ENCODE assay signal across 28 cellular contexts in the genomic region with DNA sequence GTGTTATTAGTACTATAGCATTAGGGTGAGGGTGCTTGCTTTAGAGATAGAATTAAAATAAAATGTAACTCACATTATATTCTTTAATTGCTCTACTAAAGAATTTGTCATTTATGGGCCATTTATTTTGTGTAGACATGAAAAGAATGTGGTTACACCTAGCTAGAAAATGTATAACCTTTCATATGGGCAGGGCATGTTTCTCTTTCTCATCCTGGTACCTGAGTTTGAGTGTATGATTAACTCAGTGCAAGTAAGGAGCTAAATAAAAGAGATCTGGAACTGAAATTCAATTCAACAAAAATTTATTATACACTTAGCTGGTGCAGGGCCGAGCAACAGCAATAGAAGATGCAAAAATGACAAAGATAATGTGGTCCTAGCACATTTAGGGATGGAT. TPM values are rescaled to one million over a fixed set of nuclear protein-coding genes. Genes with fewer than 3 reads are reported as not detected.
DNase-seq lines count a peak whose midpoint lies in the region; ATAC-seq and TF ChIP-seq lines count a peak whose summit lies in the region.
"Had no signal": no experiment of that assay in that cellular context is flagged by ENCODE, and none has a peak within 500 bp of the region (broad histone marks: within the 10 kb centered on the region; RNA-seq: fewer than 3 reads in every experiment).

No MANE protein-coding gene starts in this region.

- H3K4me1 ChIP-seq in Karpas-422 (ENCODE audit: low read length) (peaks cover 32% of the 10 kb centered on the region), hepatocyte (ENCODE audit: insufficient read depth) (peaks cover 41% of the 10 kb centered on the region)

- H4K20me1 ChIP-seq in Karpas-422 (ENCODE audit: insufficient read depth, low read depth, low read length) (no peaks in the 10 kb centered on the region), hepatocyte (ENCODE audit: insufficient read depth, poor library complexity, severe bottlenecking) (no peaks in the 10 kb centered on the region)
- H4K20me1 ChIP-seq: BLaER1 had no signal

- 60% methylated on average over 1 of the region's 1 CpG for WGBS in hepatocyte (ENCODE audit: low lambda C conversion rate, missing lambda C conversion rate)

- H3K4me3 ChIP-seq in Karpas-422 (ENCODE audit: low read length) (no peak overlapping the region), hepatocyte (no peak overlapping the region)
- H3K4me3 ChIP-seq: BLaER1, GM23338, lower lobe of right lung, tibial nerve had no signal

- no peaks in the 10 kb centered on the region for H3K9me3 ChIP-seq in Karpas-422 (ENCODE audit: low read length)
- H3K9me3 ChIP-seq in hepatocyte (ENCODE audit: low read depth), result no peaks in the 10 kb centered on the region
- H3K9me3 ChIP-seq: BLaER1, lower lobe of right lung, tibial nerve had no signal

- ATAC-seq in GM18907 (IDR thresholded peaks at IDR 0.05; ENCODE audit: unreplicated experiment), result peak; percentile 47
- ATAC-seq: GM23338, lower lobe of right lung, PC-3 had no signal

- peak overlapping the region; percentile 31 for H3K4me2 ChIP-seq in Karpas-422 (ENCODE audit: low read depth, low read length, poor library complexity, severe bottlenecking)
- H3K4me2 ChIP-seq in hepatocyte, result peak overlapping the region; percentile 28
- H3K4me2 ChIP-seq: BLaER1, GM23338 had no signal

- no peak for DNase-seq in Karpas-422
- no peak for DNase-seq in hepatocyte (ENCODE audit: low spot score)
- DNase-seq in renal cortical epithelial cell (ENCODE audit: low read depth), result peak; percentile 64
- no peak for DNase-seq in NCI-H2081 (lab: John Stamatoyannopoulos, UW)
- DNase-seq in mesenteric fat pad (ENCODE audit: low spot score), result no peak
- DNase-seq in activated effector memory CD4-positive, alpha-beta T cell treated with anti-CD3 and anti-CD28 coated beads, Interleukin-2, amount 50 U/mL, for 16 hours, result no peak
- DNase-seq in NCI-H128 (lab: John Stamatoyannopoulos, UW; ENCODE audit: unreplicated experiment), result no peak
- DNase-seq: activated CD4-positive, alpha-beta T cell treated with anti-CD3 and anti-CD28 coated beads, Interleukin-2, amount 10 ng/mL, durations not matched to agents 24 days and 14 days; activated gamma-delta T cell treated with Interleukin-2 at 50 U/mL for 16 hours; activated T-cell treated with anti-CD3 and anti-CD28 coated beads, Interleukin-2, amount 50 U/mL, for 1 hour; caudate nucleus; DMS53; KG1; lower lobe of right lung; NCI-H1417 treated with DMSO at 0.1 percent for 48 hours; NCI-H2029 treated with DMSO at 0.1 percent for 48 hours; NCI-H524 treated with DMSO at 0.1 percent for 48 hours; nephron progenitor cell; NK-92 treated with Interleukin-12 subunit alpha and Interleukin-12 subunit beta, amount 100 ng/mL, for 24 hours; PC-3; Right ventricle myocardium superior; stimulated activated CD4-positive, alpha-beta T cell treated with anti-CD3 and anti-CD28 coated beads, Interleukin-15, amount 100 ng/mL, for 24 hours; stimulated activated CD4-positive, alpha-beta T cell treated with anti-CD3 and anti-CD28 coated beads, Interleukin-4, amount 100 ng/mL, for 4 hours; WERI-Rb-1 had no signal

- no peak overlapping the region for H3K9ac ChIP-seq in Karpas-422 (ENCODE audit: low read length)
- H3K9ac ChIP-seq: BLaER1 had no signal

- H3K27ac ChIP-seq in Karpas-422 (ENCODE audit: low read length), result peak overlapping the region; percentile 71
- H3K27ac ChIP-seq in hepatocyte, result peak overlapping the region; percentile 67
- H3K27ac ChIP-seq: BLaER1, lower lobe of right lung, WERI-Rb-1 had no signal

- no peaks in the 10 kb centered on the region for H3K9me2 ChIP-seq in Karpas-422 (replicated peaks; ENCODE audit: insufficient read depth, low read length)
- H3K9me2 ChIP-seq in hepatocyte (replicated peaks; ENCODE audit: insufficient read depth), result no peaks in the 10 kb centered on the region

- H3K27me3 ChIP-seq in Karpas-422 (ENCODE audit: low read length) (no peaks in the 10 kb centered on the region), hepatocyte (no peaks in the 10 kb centered on the region)
- H3K27me3 ChIP-seq: BLaER1, tibial nerve had no signal

- H3K36me3 ChIP-seq in Karpas-422 (ENCODE audit: insufficient read depth, low read length) (no peaks in the 10 kb centered on the region), hepatocyte (replicated peaks; ENCODE audit: insufficient read depth, low read depth) (no peaks in the 10 kb centered on the region)
- H3K36me3 ChIP-seq: BLaER1, lower lobe of right lung, tibial nerve, WERI-Rb-1 had no signal

- no peaks in the 10 kb centered on the region for H3K79me2 ChIP-seq in Karpas-422 (ENCODE audit: low read length)
- H3K79me2 ChIP-seq in hepatocyte, result no peaks in the 10 kb centered on the region

- no peak for TF ChIP-seq CTCF in hepatocyte (IDR thresholded peaks at IDR 0.05; ENCODE audit: poor library complexity)

- no peak overlapping the region for H2AFZ ChIP-seq in Karpas-422 (ENCODE audit: low read length)
- no peak overlapping the region for H2AFZ ChIP-seq in hepatocyte
- H2AFZ ChIP-seq: GM23338 had no signal

RNA-seq across cellular contexts. Expression of gene MAP3K7CL, which starts 47.4 kb away (rescaled TPM):
- 34.8 and 38.3 TPM in 2 replicates for total RNA-seq in Karpas-422 (2014; rRNA removed; shearing (Covaris generic); ENCODE audit: low replicate concordance)
- 0.16 TPM in 1 of 2 replicates, not detected in the other for total RNA-seq in hepatocyte
- polyA plus RNA-seq in hepatocyte, result 0.59 and 0.64 TPM in 2 replicates
- 9.6 and 25.5 TPM in 2 replicates for total RNA-seq in renal cortical epithelial cell
- 3.9 TPM for total RNA-seq in mesenteric fat pad
